In genomic region chr6:26553264-26553738, GRCh38 we compare ENCODE assay signal across 8 cellular contexts. TPM values are rescaled to one million over a fixed set of nuclear protein-coding genes. Genes with fewer than 3 reads are reported as not detected.
DNase-seq lines count a peak whose midpoint lies in the region; ATAC-seq and TF ChIP-seq lines count a peak whose summit lies in the region.

No MANE protein-coding gene starts in this region.

- peak overlapping the region; percentile 63 for H3K9ac ChIP-seq in muscle layer of colon (ENCODE audit: low read length)

- H3K9me3 ChIP-seq in esophagus (ENCODE audit: control insufficient read depth in 2 of 2, insufficient read depth in 1 of 2, low read depth in 1 of 2, low read length in 1 of 2) (no peaks in the 10 kb centered on the region), muscle layer of colon (ENCODE audit: low read length) (no peaks in the 10 kb centered on the region)

- POLR2A ChIA-PET in AG04449 (lab: Yijun Ruan, JAX), result interaction anchor here (2.4 kb wide), 1 partner anchor 16 kb away, joined by 12 read pairs; the partner anchor contains the start of gene HMGN4

- peak; percentile 50 for ATAC-seq in GM19035 (IDR thresholded peaks at IDR 0.05; ENCODE audit: unreplicated experiment)

- H3K4me3 ChIP-seq in AG04449 (ENCODE audit: low read depth, low read length) (peak overlapping the region; percentile 65), esophagus (ENCODE audit: low read depth in 1 of 2, low read length in 2 of 2) (peak overlapping the region; percentile 38 to 64), muscle layer of colon (ENCODE audit: low read depth in 1 of 2, low read length in 2 of 2) (peak overlapping the region; percentile 53 to 88)

- no peaks in the 10 kb centered on the region for H3K27me3 ChIP-seq in esophagus (ENCODE audit: control insufficient read depth in 1 of 2, insufficient read depth in 2 of 2, low read length in 2 of 2)
- H3K27me3 ChIP-seq in muscle layer of colon (ENCODE audit: control insufficient read depth in 1 of 2, insufficient read depth in 2 of 2, low read length in 2 of 2), result no peaks in the 10 kb centered on the region

- WGBS in esophagus, 2 donors, result 0 to 2% methylated on average over 14 of the region's 14 CpGs

- no peaks in the 10 kb centered on the region for H3K36me3 ChIP-seq in esophagus (ENCODE audit: control insufficient read depth in 2 of 2, insufficient read depth in 2 of 2, low read length in 1 of 2)
- H3K36me3 ChIP-seq in muscle layer of colon (ENCODE audit: insufficient read depth, low read length), result no peaks in the 10 kb centered on the region

- no peak for TF ChIP-seq CTCF in AG04449 (IDR thresholded peaks at IDR 0.05; ENCODE audit: insufficient read depth, low read length, missing control alignments)

- peak overlapping the region; percentile 60 to 69 for H3K27ac ChIP-seq in esophagus (ENCODE audit: low read depth in 2 of 2, low read length in 1 of 2)
- H3K27ac ChIP-seq in muscle layer of colon (ENCODE audit: low read depth, low read length), result peak overlapping the region; percentile 72

- peaks cover 0 to 2% of the 10 kb centered on the region in 2 donors for H3K4me1 ChIP-seq in esophagus (ENCODE audit: control insufficient read depth in 2 of 2, insufficient read depth in 2 of 2, low read length in 1 of 2)
- H3K4me1 ChIP-seq in muscle layer of colon (ENCODE audit: insufficient read depth, low read length), result peaks cover 10% of the 10 kb centered on the region

- DNase-seq in AG04449 (ENCODE audit: low read depth, low spot score) (no peak), HT-29 (ENCODE audit: low spot score) (peak; percentile 88), NOMO-1 treated with dmso at 0.1 percent for 144 hours (lab: John Stamatoyannopoulos, UW; ENCODE audit: unreplicated experiment) (peak; percentile 61)
- peak; percentile 75 for DNase-seq in activated CD8-positive, alpha-beta memory T cell treated with anti-CD3 and anti-CD28 coated beads, Interleukin-2, amount 50 U/mL, for 4 hours
- DNase-seq in stimulated activated CD8-positive, alpha-beta memory T cell treated with anti-CD3 and anti-CD28 coated beads, Interleukin-7, amount 100 ng/mL, for 4 hours (ENCODE audit: low read depth in 2 of 2), result peak; percentile 58 to 68

- CTCF ChIA-PET in AG04449 (lab: Yijun Ruan, JAX), result interaction anchor here (0.7 to 1.8 kb wide), 4 partner anchors 16 to 231 kb away, joined by 3 to 5 read pairs (median 4); partner anchors contain the start of gene HMGN4

RNA-seq across cellular contexts. Expression of gene HMGN4, which starts 15.1 kb away (rescaled TPM):
- 23.6 and 26.3 TPM in 2 replicates for total RNA-seq in HT-29 (2014; rRNA removed; shearing (Covaris generic))
- 10 to 100 TPM in 1 of 2 donors, 1 to 10 TPM in 1; 6.4 to 27.5 TPM for polyA plus RNA-seq in esophagus

RNA-seq across cellular contexts. Expression of gene ABT1, which starts 43.5 kb away (rescaled TPM):
- total RNA-seq in HT-29 (2014; rRNA removed; shearing (Covaris generic)), result 27.0 and 32.2 TPM in 2 replicates
- polyA plus RNA-seq in esophagus, result 10 to 100 TPM in 1 of 2 donors, 1 to 10 TPM in 1; 7.9 to 17.8 TPM

RNA-seq across cellular contexts. Expression of gene BTN1A1, which starts 53.2 kb away (rescaled TPM):
- total RNA-seq in HT-29 (2014; rRNA removed; shearing (Covaris generic)), result not detected in 2 replicates
- not detected for polyA plus RNA-seq in esophagus
